Comparison of ENCODE assay signal across 8 cellular contexts in the genomic region with DNA sequence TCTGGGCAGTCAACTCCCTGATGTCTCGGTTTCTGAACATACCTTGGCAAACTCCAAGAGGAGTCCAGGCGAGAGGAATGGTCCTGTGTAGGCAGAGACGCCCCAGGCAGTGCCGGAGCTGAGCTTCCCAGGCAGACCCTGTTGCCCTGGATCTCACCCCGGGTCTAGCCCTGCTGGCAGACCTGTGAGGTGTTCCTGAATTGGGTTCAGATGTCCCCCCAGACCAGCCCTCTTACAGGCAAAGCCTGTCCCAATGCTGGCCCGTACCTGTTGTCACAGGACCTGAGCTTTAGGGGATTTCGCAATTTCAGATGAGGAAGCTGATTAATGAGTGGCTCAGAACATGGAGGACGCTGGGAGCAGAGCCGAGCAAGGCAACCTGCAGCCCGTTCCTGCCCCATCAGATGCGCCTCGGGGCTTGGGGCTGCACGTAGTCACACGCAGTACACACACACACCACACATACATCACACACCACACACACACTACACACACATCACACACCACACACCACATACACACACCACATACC. TPM values are rescaled to one million over a fixed set of nuclear protein-coding genes. Genes with fewer than 3 reads are reported as not detected.
A peak's percentile ranks its signal among the peaks of the same experiment; 100 is the strongest.
DNase-seq lines count a peak whose midpoint lies in the region; ATAC-seq, FAIRE-seq and TF ChIP-seq lines count a peak whose summit lies in the region.

No MANE protein-coding gene starts in this region.

- FAIRE-seq in GM12892 (lab: Jason Lieb, UNC), result peak; percentile 98

- H3K27ac ChIP-seq in OCI-LY3 (ENCODE audit: low read length) (no peak overlapping the region), thymus (ENCODE audit: low read depth) (peak overlapping the region; percentile 8)

- no peaks in the 10 kb centered on the region for H3K79me2 ChIP-seq in OCI-LY3 (ENCODE audit: low read length)

- H2AFZ ChIP-seq in OCI-LY3 (ENCODE audit: low read depth, low read length), result peak overlapping the region; percentile 97

- H3K4me1 ChIP-seq in OCI-LY3 (ENCODE audit: low read length), result peaks cover 7% of the 10 kb centered on the region; the same call in 1 of the 2 replicates
- peaks cover 9% of the 10 kb centered on the region for H3K4me1 ChIP-seq in thymus (ENCODE audit: control insufficient read depth, insufficient read depth, low read length)

- peaks cover 18% of the 10 kb centered on the region for H3K27me3 Mint-ChIP-seq in activated T-helper 1 cell treated with anti-CD3 and anti-CD28 coated beads, Interleukin-12 subunit alpha, Interleukin-12 subunit beta, Interleukin-2, Interleukin-4 antibody, amounts not matched to agents 30 ng/mL and 10 ng/mL and 1 ng/mL, durations not matched to agents 14 hours and 24 hours and 36 hours (ENCODE audit: insufficient read depth)

- peaks cover under 1% of the 10 kb centered on the region for H3K4me1 Mint-ChIP-seq in activated T-helper 1 cell treated with anti-CD3 and anti-CD28 coated beads, Interleukin-12 subunit alpha, Interleukin-12 subunit beta, Interleukin-2, Interleukin-4 antibody, amounts not matched to agents 30 ng/mL and 10 ng/mL and 1 ng/mL, durations not matched to agents 14 hours and 24 hours and 36 hours (ENCODE audit: low read depth)

- H3K9ac ChIP-seq in OCI-LY3 (ENCODE audit: low read length), result no peak overlapping the region

- no peak overlapping the region for H3K4me3 Mint-ChIP-seq in activated T-helper 1 cell treated with anti-CD3 and anti-CD28 coated beads, Interleukin-12 subunit alpha, Interleukin-12 subunit beta, Interleukin-2, Interleukin-4 antibody, amounts not matched to agents 30 ng/mL and 10 ng/mL and 1 ng/mL, durations not matched to agents 14 hours and 24 hours and 36 hours

- peak overlapping the region; percentile 61 for H3K4me2 ChIP-seq in OCI-LY3 (ENCODE audit: low read length)

- 12 to 14% methylated on average over 12 to 13 of the region's 14 CpGs for WGBS in lower leg skin, 2 donors
- WGBS in thymus, result 24% methylated on average over 14 of the region's 14 CpGs

- H3K36me3 Mint-ChIP-seq in activated T-helper 1 cell treated with anti-CD3 and anti-CD28 coated beads, Interleukin-12 subunit alpha, Interleukin-12 subunit beta, Interleukin-2, Interleukin-4 antibody, amounts not matched to agents 30 ng/mL and 10 ng/mL and 1 ng/mL, durations not matched to agents 14 hours and 24 hours and 36 hours (ENCODE audit: low read depth), result peaks cover 2% of the 10 kb centered on the region

- TF ChIP-seq CTCF in OCI-LY3 (IDR thresholded peaks at IDR 0.05; ENCODE audit: low read depth, low read length), result no peak
- no peak for TF ChIP-seq CTCF in lower leg skin (IDR thresholded peaks at IDR 0.05)

- H3K27ac Mint-ChIP-seq in activated T-helper 1 cell treated with anti-CD3 and anti-CD28 coated beads, Interleukin-12 subunit alpha, Interleukin-12 subunit beta, Interleukin-2, Interleukin-4 antibody, amounts not matched to agents 30 ng/mL and 10 ng/mL and 1 ng/mL, durations not matched to agents 14 hours and 24 hours and 36 hours, result no peak overlapping the region

- H3K9me3 ChIP-seq in OCI-LY3 (ENCODE audit: insufficient read depth, low read length) (no peaks in the 10 kb centered on the region), thymus (ENCODE audit: control insufficient read depth) (no peaks in the 10 kb centered on the region)

- H4K20me1 ChIP-seq in OCI-LY3 (ENCODE audit: insufficient read depth, low read length), result no peaks in the 10 kb centered on the region

- TF ChIP-seq POLR2A in GM12892 (IDR thresholded peaks at IDR 0.05; ENCODE audit: low read depth, low read length), result no peak
- no peak for TF ChIP-seq POLR2A in lower leg skin (IDR thresholded peaks at IDR 0.05)

- ATAC-seq in HG03045 (IDR thresholded peaks at IDR 0.05; ENCODE audit: unreplicated experiment), result no peak

- DNase-seq in GM12892 (ENCODE audit: insufficient read length) (no peak), lower leg skin (ENCODE audit: low spot score in 2 of 2) (peak; percentile 51 to 86), NCI-H446 treated with DMSO at 0.1 percent for 48 hours (lab: John Stamatoyannopoulos, UW) (no peak), foreskin melanocyte (no peak)
- peak; percentile 48 for DNase-seq in activated T-helper 1 cell treated with anti-CD3 and anti-CD28 coated beads, Interleukin-12 subunit alpha, Interleukin-12 subunit beta, Interleukin-2, Interleukin-4 antibody, amounts not matched to agents 30 ng/mL and 10 ng/mL and 1 ng/mL, durations not matched to agents 14 hours and 24 hours and 36 hours (ENCODE audit: low spot score)

- peaks cover 11% of the 10 kb centered on the region; the same call in 1 of the 2 replicates for H3K27me3 ChIP-seq in OCI-LY3 (ENCODE audit: low read depth, low read length)
- H3K27me3 ChIP-seq in thymus (ENCODE audit: control insufficient read depth, insufficient read depth), result no peaks in the 10 kb centered on the region

- no peaks in the 10 kb centered on the region for H3K36me3 ChIP-seq in OCI-LY3 (replicated peaks; ENCODE audit: low read depth, low read length)
- H3K36me3 ChIP-seq in thymus (ENCODE audit: control insufficient read depth, insufficient read depth), result no peaks in the 10 kb centered on the region

- H3K4me3 ChIP-seq in OCI-LY3 (ENCODE audit: low read length), result peak overlapping the region; percentile 62
- no peak overlapping the region for H3K4me3 ChIP-seq in lower leg skin (ENCODE audit: low read depth, poor library complexity, severe bottlenecking)
- no peak overlapping the region for H3K4me3 ChIP-seq in thymus (ENCODE audit: low read length)

- peaks cover 10% of the 10 kb centered on the region for H3K9me3 Mint-ChIP-seq in activated T-helper 1 cell treated with anti-CD3 and anti-CD28 coated beads, Interleukin-12 subunit alpha, Interleukin-12 subunit beta, Interleukin-2, Interleukin-4 antibody, amounts not matched to agents 30 ng/mL and 10 ng/mL and 1 ng/mL, durations not matched to agents 14 hours and 24 hours and 36 hours

- intact Hi-C loops in activated T-helper 1 cell treated with anti-CD3 and anti-CD28 coated beads, Interleukin-12 subunit alpha, Interleukin-12 subunit beta, Interleukin-2, Interleukin-4 antibody, amounts not matched to agents 30 ng/mL and 10 ng/mL and 1 ng/mL, durations not matched to agents 14 hours and 24 hours and 36 hours (cut with micrococcal nuclease), result loop anchor here (1.0 to 2.0 kb wide), 2 partner anchors 22 to 264 kb away; a partner anchor contains a TSS
- intact Hi-C loops in lower leg skin (cut with DNase I; ENCODE audit: low total_unique reads), result no loop called here

RNA-seq across cellular contexts. Expression of a gene that starts 38.5 kb away (rescaled TPM):
- polyA plus RNA-seq in GM12892 (2012; ENCODE audit: missing spikeins), result 1.5 TPM
- 9.6 and 9.7 TPM in 2 replicates for total RNA-seq in activated T-helper 1 cell treated with anti-CD3 and anti-CD28 coated beads, Interleukin-12 subunit alpha, Interleukin-12 subunit beta, Interleukin-2, Interleukin-4 antibody, amounts not matched to agents 30 ng/mL and 10 ng/mL and 1 ng/mL, durations not matched to agents 14 hours and 24 hours and 36 hours
- 10 to 100 TPM in 2 of 4 donors, 1 to 10 TPM in 2; 2.1 to 16.3 (median 9.0) TPM for total RNA-seq in lower leg skin
- 14.5 TPM for polyA plus RNA-seq in thymus

Comparison
In these comparisons a context has a peak if more than half of its experiments do, and no peak if none do; other contexts are left out.
1. DNase-seq: peak in activated T-helper 1 cell treated with anti-CD3 and anti-CD28 coated beads, Interleukin-12 subunit alpha, Interleukin-12 subunit beta, Interleukin-2, Interleukin-4 antibody, amounts not matched to agents 30 ng/mL and 10 ng/mL and 1 ng/mL, durations not matched to agents 14 hours and 24 hours and 36 hours (single experiment) and lower leg skin (2 of 2); none in GM12892 (single experiment), NCI-H446 treated with DMSO at 0.1 percent for 48 hours (single experiment) and foreskin melanocyte (single experiment).